ENCODE assay signal across 10 cellular contexts in genomic region chr16:84360170-84360569, GRCh38. TPM values are rescaled to one million over a fixed set of nuclear protein-coding genes. Genes with fewer than 3 reads are reported as not detected.
A peak's percentile ranks its signal among the peaks of the same experiment; 100 is the strongest.
DNase-seq lines count a peak whose midpoint lies in the region; ATAC-seq and FAIRE-seq lines count a peak whose summit lies in the region.
"Had no signal": no experiment of that assay in that cellular context is flagged by ENCODE, and none has a peak within 500 bp of the region (broad histone marks: within the 10 kb centered on the region; RNA-seq: fewer than 3 reads in every experiment).

No MANE protein-coding gene starts in this region.

- no peak overlapping the region for H3K4me3 ChIP-seq in small intestine (ENCODE audit: low read depth in 1 of 2, low read length in 2 of 2)
- H3K4me3 ChIP-seq: neural progenitor cell had no signal

- H3K4me1 ChIP-seq in small intestine (ENCODE audit: control insufficient read depth in 2 of 2, insufficient read depth in 1 of 2, low read depth in 1 of 2, low read length in 1 of 2) = peaks cover 1 to 4% of the 10 kb centered on the region in 2 donors

- H3K36me3 ChIP-seq in small intestine (ENCODE audit: control insufficient read depth in 2 of 2, insufficient read depth in 2 of 2, low read length in 2 of 2) = no peaks in the 10 kb centered on the region
- H3K36me3 ChIP-seq: neural progenitor cell had no signal

- WGBS in small intestine, 3 donors = 76 to 89% (median 79%) methylated on average over 15 of the region's 15 CpGs

- DNase-seq in stimulated activated CD4-positive, alpha-beta T cell treated with anti-CD3 and anti-CD28 coated beads, Interleukin-12 subunit alpha, Interleukin-12 subunit beta, amount 100 ng/mL, for 48 hours (ENCODE audit: low read depth in 2 of 3, low spot score in 1 of 3) = peak; percentile 17 to 41 (median 30)
- no peak for DNase-seq in stimulated activated CD4-positive, alpha-beta T cell treated with anti-CD3 and anti-CD28 coated beads, Interleukin-12 subunit alpha, Interleukin-12 subunit beta, amount 100 ng/mL, for 4 hours
- DNase-seq in activated CD8-positive, alpha-beta memory T cell treated with anti-CD3 and anti-CD28 coated beads, Interleukin-2, amount 50 U/mL, for 4 hours = peak; percentile 38
- DNase-seq in islet precursor cell = peak; percentile 96
- DNase-seq in small intestine = no peak
- no peak for DNase-seq in NCI-H2227 (lab: John Stamatoyannopoulos, UW; ENCODE audit: unreplicated experiment)
- no peak for DNase-seq in COR-L47 (lab: John Stamatoyannopoulos, UW)
- DNase-seq: NCI-H510A treated with DMSO at 0.1 percent for 48 hours had no signal

- no peak for ATAC-seq in GM21576 (IDR thresholded peaks at IDR 0.05; ENCODE audit: unreplicated experiment)

- peaks cover 0 to 3% of the 10 kb centered on the region in 2 donors for H3K27me3 ChIP-seq in small intestine (ENCODE audit: control insufficient read depth in 2 of 2, insufficient read depth in 2 of 2, low read length in 2 of 2)
- H3K27me3 ChIP-seq: neural progenitor cell had no signal

- no peaks in the 10 kb centered on the region for H3K9me3 ChIP-seq in small intestine (ENCODE audit: control insufficient read depth, low read depth)

- FAIRE-seq in small intestine (lab: Jason Lieb, UNC) = no peak

- H3K27ac ChIP-seq in small intestine (ENCODE audit: low read depth in 1 of 2, low read length in 1 of 2) = no peak overlapping the region
- H3K27ac ChIP-seq: neural progenitor cell had no signal

RNA-seq across cellular contexts. Expression of gene ATP2C2, which starts 8.2 kb away (rescaled TPM):
- polyA plus RNA-seq in small intestine = 10 to 100 TPM in 1 of 3 donors, 1 to 10 TPM in 2; 4.0 to 45.7 (median 5.1) TPM

Comparison
In these comparisons a context has a peak if more than half of its experiments do, and no peak if none do; other contexts are left out.
1. DNase-seq: peak in stimulated activated CD4-positive, alpha-beta T cell treated with anti-CD3 and anti-CD28 coated beads, Interleukin-12 subunit alpha, Interleukin-12 subunit beta, amount 100 ng/mL, for 48 hours (3 of 3), activated CD8-positive, alpha-beta memory T cell treated with anti-CD3 and anti-CD28 coated beads, Interleukin-2, amount 50 U/mL, for 4 hours (single experiment) and islet precursor cell (single experiment); none in stimulated activated CD4-positive, alpha-beta T cell treated with anti-CD3 and anti-CD28 coated beads, Interleukin-12 subunit alpha, Interleukin-12 subunit beta, amount 100 ng/mL, for 4 hours (single experiment), small intestine (single experiment), NCI-H2227 (single experiment) and COR-L47 (single experiment).